In genomic region chr7:33743594-33743993, GRCh38 we compare ENCODE assay signal across 1 cellular context.
TF ChIP-seq lines count a peak whose summit lies in the region.

No MANE protein-coding gene starts in this region.

TF ChIP-seq in H1, 55 proteins besides CTCF, POLR2A, EP300 and RAD21 (continued from another document):
- no peak for TF ChIP-seq CHD7 (IDR thresholded peaks at IDR 0.05; ENCODE audit: insufficient replicate concordance, low read length)
- no peak for TF ChIP-seq CBX8 (IDR thresholded peaks at IDR 0.05; ENCODE audit: borderline replicate concordance, low read depth, low read length)
